8 cellular contexts compared by ENCODE assay signal in genomic region chr1:44783697-44784093, GRCh38. TPM values are rescaled to one million over a fixed set of nuclear protein-coding genes. Genes with fewer than 3 reads are reported as not detected.
A peak's percentile ranks its signal among the peaks of the same experiment; 100 is the strongest.
DNase-seq lines count a peak whose midpoint lies in the region; ATAC-seq and TF ChIP-seq lines count a peak whose summit lies in the region.

No MANE protein-coding gene starts in this region.

- H3K79me1 ChIP-seq in mesendoderm (ENCODE audit: low read length): no peaks in the 10 kb centered on the region

- H3K4ac ChIP-seq in mesendoderm (ENCODE audit: low read depth, low read length): no peak overlapping the region

- no peaks in the 10 kb centered on the region for H3K36me3 ChIP-seq in mesendoderm (ENCODE audit: control insufficient read depth, insufficient read depth, low read length)

- H3K27ac Mint-ChIP-seq in activated naive CD4-positive, alpha-beta T cell treated with anti-CD3 and anti-CD28 coated beads, Interleukin-2, amount 50 U/mL, for 24 hours: peak overlapping the region; percentile 4
- H3K27ac Mint-ChIP-seq in type B pancreatic cell: peak overlapping the region; percentile 50

- H3K27me3 ChIP-seq in mesendoderm (ENCODE audit: insufficient read depth, low read length, poor library complexity): no peaks in the 10 kb centered on the region

- no peak overlapping the region for H2AK5ac ChIP-seq in mesendoderm (ENCODE audit: low read length)

- no CpG with 5 or more reads among the region's 8 CpGs for WGBS in mesendoderm (ENCODE audit: extremely low coverage, insufficient coverage, low lambda C conversion rate)

- peak overlapping the region; percentile 74 for H3K9ac ChIP-seq in mesendoderm (ENCODE audit: low read length)

- no peaks in the 10 kb centered on the region for H3K79me2 ChIP-seq in mesendoderm (ENCODE audit: control insufficient read depth, insufficient read depth, low read length)

- no peak overlapping the region for H4K8ac ChIP-seq in mesendoderm (ENCODE audit: low read depth, low read length)

- peak overlapping the region; percentile 50 for H3K4me2 ChIP-seq in mesendoderm (ENCODE audit: low read length)

- TF ChIP-seq CTCF in astrocyte of the cerebellum (IDR thresholded peaks at IDR 0.05; ENCODE audit: low read depth, low read length, missing control alignments): no peak
- no peak for TF ChIP-seq CTCF in type B pancreatic cell (conservative IDR thresholded peaks at IDR 0.05)

- DNase-seq in activated naive CD4-positive, alpha-beta T cell (lab: John Stamatoyannopoulos, UW): no peak
- DNase-seq in astrocyte of the cerebellum (ENCODE audit: low read depth) (no peak), mesendoderm (no peak), type B pancreatic cell (ENCODE audit: extremely low spot score, unreplicated experiment) (no peak), superior temporal gyrus (ENCODE audit: extremely low spot score) (no peak), NCI-H1105 (lab: John Stamatoyannopoulos, UW) (no peak)

- in situ Hi-C loops in astrocyte of the cerebellum (cut with HindIII; ENCODE audit: low sequenced_read_pairs): no loop called here

- peaks cover 17% of the 10 kb centered on the region for H3K36me3 Mint-ChIP-seq in activated naive CD4-positive, alpha-beta T cell treated with anti-CD3 and anti-CD28 coated beads, Interleukin-2, amount 50 U/mL, for 24 hours
- peaks cover 17% of the 10 kb centered on the region for H3K36me3 Mint-ChIP-seq in type B pancreatic cell

- peaks cover 5% of the 10 kb centered on the region for H3K4me1 ChIP-seq in mesendoderm (ENCODE audit: control insufficient read depth, low read depth, low read length)

- ATAC-seq in HG02642 (IDR thresholded peaks at IDR 0.05; ENCODE audit: poor library complexity, unreplicated experiment): no peak

- H3K9me3 Mint-ChIP-seq in activated naive CD4-positive, alpha-beta T cell treated with anti-CD3 and anti-CD28 coated beads, Interleukin-2, amount 50 U/mL, for 24 hours: no peaks in the 10 kb centered on the region
- H3K9me3 Mint-ChIP-seq in type B pancreatic cell: no peaks in the 10 kb centered on the region

- H2BK120ac ChIP-seq in mesendoderm (ENCODE audit: low read depth, low read length): no peak overlapping the region

- H3K4me3 Mint-ChIP-seq in activated naive CD4-positive, alpha-beta T cell treated with anti-CD3 and anti-CD28 coated beads, Interleukin-2, amount 50 U/mL, for 24 hours: peak overlapping the region; percentile 56
- H3K4me3 Mint-ChIP-seq in type B pancreatic cell: peak overlapping the region; percentile 79

- peak overlapping the region; percentile 91 for H3K56ac ChIP-seq in mesendoderm (ENCODE audit: low read length)

- H3K27me3 Mint-ChIP-seq in activated naive CD4-positive, alpha-beta T cell treated with anti-CD3 and anti-CD28 coated beads, Interleukin-2, amount 50 U/mL, for 24 hours: no peaks in the 10 kb centered on the region
- no peaks in the 10 kb centered on the region for H3K27me3 Mint-ChIP-seq in type B pancreatic cell

- peak overlapping the region; percentile 25 for H3K18ac ChIP-seq in mesendoderm (ENCODE audit: low read length)

- peak overlapping the region; percentile 18 for H3K4me3 ChIP-seq in astrocyte of the cerebellum (ENCODE audit: low read depth, low read length)
- H3K4me3 ChIP-seq in mesendoderm (ENCODE audit: low read length): peak overlapping the region; percentile 7

- H3K27ac ChIP-seq in mesendoderm (ENCODE audit: low read depth, low read length): no peak overlapping the region

- H2BK5ac ChIP-seq in mesendoderm (ENCODE audit: low read length): peak overlapping the region; percentile 26

- no peak overlapping the region for H3K23ac ChIP-seq in mesendoderm (ENCODE audit: low read length)

- H2BK15ac ChIP-seq in mesendoderm (replicated peaks; ENCODE audit: low read depth): no peak overlapping the region

- H4K5ac ChIP-seq in mesendoderm (ENCODE audit: low read length): peak overlapping the region; percentile 93

- peaks cover 49% of the 10 kb centered on the region for H3K4me1 Mint-ChIP-seq in activated naive CD4-positive, alpha-beta T cell treated with anti-CD3 and anti-CD28 coated beads, Interleukin-2, amount 50 U/mL, for 24 hours
- peaks cover 27% of the 10 kb centered on the region for H3K4me1 Mint-ChIP-seq in type B pancreatic cell (ENCODE audit: unreplicated experiment)

RNA-seq across cellular contexts. Expression of gene BEST4, which starts 4.3 kb away (rescaled TPM):
- 0.56 TPM for polyA plus RNA-seq in mesendoderm (2013, experiment 1 of 2)
- polyA plus RNA-seq in mesendoderm (2013, experiment 2 of 2): 0.55 TPM
- 0.48 and 0.99 TPM in 2 replicates for total RNA-seq in type B pancreatic cell (ENCODE audit: low replicate concordance)

RNA-seq across cellular contexts. Expression of gene RPS8, which starts 8.4 kb away (rescaled TPM):
- polyA plus RNA-seq in mesendoderm (2013, experiment 1 of 2): 6,091 TPM
- polyA plus RNA-seq in mesendoderm (2013, experiment 2 of 2): 6,012 TPM
- 2,494 and 2,620 TPM in 2 replicates for total RNA-seq in type B pancreatic cell (ENCODE audit: low replicate concordance)

RNA-seq across cellular contexts. Expression of gene PLK3, which starts 16.5 kb away (rescaled TPM):
- 6.3 TPM for polyA plus RNA-seq in mesendoderm (2013, experiment 1 of 2)
- 6.2 TPM for polyA plus RNA-seq in mesendoderm (2013, experiment 2 of 2)
- total RNA-seq in type B pancreatic cell (ENCODE audit: low replicate concordance): 18.5 and 39.1 TPM in 2 replicates

RNA-seq across cellular contexts. Expression of gene DYNLT4, which starts 23.5 kb away (rescaled TPM):
- not detected for polyA plus RNA-seq in mesendoderm (2013, experiment 1 of 2)
- not detected for polyA plus RNA-seq in mesendoderm (2013, experiment 2 of 2)
- total RNA-seq in type B pancreatic cell (ENCODE audit: low replicate concordance): 1.1 TPM in 1 of 2 replicates, not detected in the other

RNA-seq across cellular contexts. Expression of gene BTBD19, which starts 24.6 kb away (rescaled TPM):
- polyA plus RNA-seq in mesendoderm (2013, experiment 1 of 2): 0.95 TPM
- 0.85 TPM for polyA plus RNA-seq in mesendoderm (2013, experiment 2 of 2)
- total RNA-seq in type B pancreatic cell (ENCODE audit: low replicate concordance): 7.0 and 10.3 TPM in 2 replicates
